ENCODE assay signal across 8 cellular contexts in genomic region chr5:134648425-134649162, GRCh38. TPM values are rescaled to one million over a fixed set of nuclear protein-coding genes. Genes with fewer than 3 reads are reported as not detected.
DNase-seq lines count a peak whose midpoint lies in the region; ATAC-seq and TF ChIP-seq lines count a peak whose summit lies in the region.

TSS of gene SEC24A (plus strand) at chr5:134648785. CDS start at chr5:134649077, 292 bp downstream.

- peak within 1 kb of the TSS; percentile 100 for H3K9ac ChIP-seq in liver (ENCODE audit: low read depth in 1 of 2, low read length in 2 of 2)

- POLR2A ChIA-PET in activated CD4-positive, alpha-beta memory T cell treated with anti-CD3 and anti-CD28 coated beads for 36 hours (lab: Charles Lee), result interaction anchor here (0.7 to 1.7 kb wide), 14 partner anchors 11 to 271 kb away, joined by 3 to 14 read pairs (median 4); partner anchors contain the start of genes CAMLG, JADE2, PCBD2 and SAR1B

- CTCF ChIA-PET in activated CD4-positive, alpha-beta memory T cell treated with anti-CD3 and anti-CD28 coated beads for 36 hours (lab: Charles Lee), result interaction anchor here (1.0 to 2.6 kb wide), 3 partner anchors 14 to 62 kb away, joined by 3 to 9 read pairs (median 4); partner anchors contain the start of gene SAR1B

- no peaks in the 10 kb centered on the region for H3K27me3 ChIP-seq in liver (ENCODE audit: control insufficient read depth in 4 of 4, insufficient read depth in 4 of 4, low read length in 3 of 4)

- peak within 1 kb of the TSS; percentile 99 for H3K27ac Mint-ChIP-seq in activated CD4-positive, alpha-beta memory T cell treated with anti-CD3 and anti-CD28 coated beads for 36 hours

- ATAC-seq in GM19351 (IDR thresholded peaks at IDR 0.05; ENCODE audit: unreplicated experiment) (peak; percentile 82), HG03520 (IDR thresholded peaks at IDR 0.05; ENCODE audit: unreplicated experiment) (peak; percentile 79)

- peaks cover 0 to 32% (median 13%) of the 10 kb centered on the region in 4 donors for H3K4me1 ChIP-seq in liver (ENCODE audit: control insufficient read depth in 4 of 4, insufficient read depth in 4 of 4, low read length in 3 of 4)

- no peaks in the 10 kb centered on the region for H3K9me3 ChIP-seq in liver (ENCODE audit: control insufficient read depth in 4 of 4, low read length in 3 of 4)

- H3K4me1 Mint-ChIP-seq in activated CD4-positive, alpha-beta memory T cell treated with anti-CD3 and anti-CD28 coated beads for 36 hours (ENCODE audit: low read depth), result peaks cover 22% of the 10 kb centered on the region

- H3K27me3 Mint-ChIP-seq in activated CD4-positive, alpha-beta memory T cell treated with anti-CD3 and anti-CD28 coated beads for 36 hours, result no peaks in the 10 kb centered on the region

- WGBS in liver, result under 1% methylated on average over 69 of the region's 69 CpGs

- H3K36me3 ChIP-seq in liver (ENCODE audit: control insufficient read depth in 4 of 4, insufficient read depth in 3 of 4, low read depth in 1 of 4, low read length in 3 of 4), result no peaks in the 10 kb centered on the region

- TF ChIP-seq RAD21 in liver (IDR thresholded peaks at IDR 0.05), result peak in 1 of 2 donors; percentile 32

- no peak for TF ChIP-seq CTCF in C4-2B (conservative IDR thresholded peaks at IDR 0.05)
- no peak for TF ChIP-seq CTCF in liver (IDR thresholded peaks at IDR 0.05; ENCODE audit: low read depth, low read length, missing input control)

- no peaks in the 10 kb centered on the region for H3K9me3 Mint-ChIP-seq in activated CD4-positive, alpha-beta memory T cell treated with anti-CD3 and anti-CD28 coated beads for 36 hours

- H3K36me3 Mint-ChIP-seq in activated CD4-positive, alpha-beta memory T cell treated with anti-CD3 and anti-CD28 coated beads for 36 hours, result peaks cover 13% of the 10 kb centered on the region

- DNase-seq in NCI-H82 (lab: John Stamatoyannopoulos, UW), result peak; percentile 86
- DNase-seq in activated CD4-positive, alpha-beta memory T cell treated with anti-CD3 and anti-CD28 coated beads for 36 hours, result peak; percentile 95
- peak; percentile 88 to 96 for DNase-seq in dermis microvascular lymphatic vessel endothelial cell (ENCODE audit: low read depth in 2 of 2)
- peak; percentile 87 for DNase-seq in stimulated activated CD4-positive, alpha-beta T cell treated with anti-CD3 and anti-CD28 coated beads, Interleukin-4, amount 100 ng/mL, for 24 hours

- H3K4me3 ChIP-seq in liver (ENCODE audit: low read depth in 1 of 3, low read length in 3 of 3), result peak within 1 kb of the TSS; percentile 90 to 99 (median 97)

- intact Hi-C loops in activated CD4-positive, alpha-beta memory T cell treated with anti-CD3 and anti-CD28 coated beads for 36 hours (cut with micrococcal nuclease), result loop anchor here (1.0 to 2.0 kb wide), 10 partner anchors 16 to 643 kb away; partner anchors contain the start of genes CAMLG, JADE2, PCBD2 and PPP2CA

- peak within 1 kb of the TSS; percentile 89 for H3K27ac ChIP-seq in C4-2B
- H3K27ac ChIP-seq in liver (ENCODE audit: low read depth in 1 of 2, low read length in 2 of 2), result peak within 1 kb of the TSS; percentile 99 to 100

- H3K4me3 Mint-ChIP-seq in activated CD4-positive, alpha-beta memory T cell treated with anti-CD3 and anti-CD28 coated beads for 36 hours, result peak within 1 kb of the TSS; percentile 81

TF ChIP-seq in liver, 16 proteins besides CTCF, POLR2A, EP300 and RAD21:
- TF ChIP-seq ZBTB33 (IDR thresholded peaks at IDR 0.05) (no peak), SP1 (IDR thresholded peaks at IDR 0.05) (peak; percentile 51), GABPA (IDR thresholded peaks at IDR 0.05 in 1 of 2, conservative IDR thresholded peaks at IDR 0.05 in 1 of 2) (peak; percentile 78 to 93), RXRA (IDR thresholded peaks at IDR 0.05) (peak; percentile 34 to 62), HNF4A (conservative IDR thresholded peaks at IDR 0.05) (peak; percentile 33 to 56), TAF1 (conservative IDR thresholded peaks at IDR 0.05) (no peak)

RNA-seq across cellular contexts. Expression of gene SEC24A, which starts in this region (rescaled TPM):
- 10 to 100 TPM; 30.8 to 31.4 TPM for total RNA-seq in activated CD4-positive, alpha-beta memory T cell treated with anti-CD3 and anti-CD28 coated beads for 36 hours
- 13.5 and 18.5 TPM in 2 replicates for total RNA-seq in dermis microvascular lymphatic vessel endothelial cell
- 10 to 100 TPM; 21.0 to 46.6 TPM for total RNA-seq in liver
- polyA plus RNA-seq in liver, result 10 to 100 TPM; 10.1 to 16.7 TPM

Comparison
In these comparisons a context has a peak if more than half of its experiments do, and no peak if none do; other contexts are left out.
1. Peak in every context shown above with its lines: DNase-seq, ATAC-seq, H3K4me3 ChIP-seq and H3K27ac ChIP-seq.